ENCODE assay signal across 12 cellular contexts in genomic region chr4:143357161-143357845, GRCh38. TPM values are rescaled to one million over a fixed set of nuclear protein-coding genes. Genes with fewer than 3 reads are reported as not detected.
DNase-seq lines count a peak whose midpoint lies in the region; ATAC-seq and TF ChIP-seq lines count a peak whose summit lies in the region.
"Had no signal": no experiment of that assay in that cellular context is flagged by ENCODE, and none has a peak within 500 bp of the region (broad histone marks: within the 10 kb centered on the region; RNA-seq: fewer than 3 reads in every experiment).

No MANE protein-coding gene starts in this region.

- H3K4me2 ChIP-seq in MM.1S (ENCODE audit: low read depth, low read length), result peak overlapping the region; percentile 79

- WGBS in endodermal cell (ENCODE audit: insufficient coverage in 1 of 2, insufficient read length in 1 of 2), 2 experiments, result 78% methylated on average over 1 of the region's 1 CpG; no CpG with 5 or more reads in 1 of the 2 experiments

- H3K4me1 ChIP-seq in MM.1S (ENCODE audit: low read length), result peaks cover 58% of the 10 kb centered on the region
- peaks cover 4% of the 10 kb centered on the region for H3K4me1 ChIP-seq in endodermal cell (ENCODE audit: control insufficient read depth, insufficient read depth, low read length)

- no peak for TF ChIP-seq CTCF in MM.1S (IDR thresholded peaks at IDR 0.05; ENCODE audit: low read length)
- no peak for TF ChIP-seq CTCF in endodermal cell (conservative IDR thresholded peaks at IDR 0.05)

- H3K27ac Mint-ChIP-seq in endodermal cell, result peak overlapping the region; percentile 31
- H3K27ac Mint-ChIP-seq: activated CD8-positive, alpha-beta memory T cell treated with anti-CD3 and anti-CD28 coated beads, Interleukin-2, amount 10 ng/mL, durations not matched to agents 7 days and 5 days had no signal

- H3K4me3 ChIP-seq in MM.1S (ENCODE audit: low read length), result peak overlapping the region; percentile 41; the same call in 1 of the 2 replicates
- no peak overlapping the region for H3K4me3 ChIP-seq in endodermal cell (ENCODE audit: low read length)
- H3K4me3 ChIP-seq in skin epidermis, result no peak overlapping the region

- no peak overlapping the region for H2AFZ ChIP-seq in MM.1S (ENCODE audit: low read length)

- H3K9me2 ChIP-seq in MM.1S (replicated peaks; ENCODE audit: insufficient read depth, low read length), result no peaks in the 10 kb centered on the region

- peak overlapping the region; percentile 86 for H3K9ac ChIP-seq in MM.1S (ENCODE audit: low read length)
- no peak overlapping the region for H3K9ac ChIP-seq in endodermal cell (ENCODE audit: extremely low read depth, low read length, poor library complexity, severe bottlenecking)

- H3K36me3 Mint-ChIP-seq in endodermal cell (ENCODE audit: low read depth), result no peaks in the 10 kb centered on the region

- H3K36me3 ChIP-seq in MM.1S (replicated peaks; ENCODE audit: insufficient read depth, low read length) (no peaks in the 10 kb centered on the region), endodermal cell (ENCODE audit: control insufficient read depth, insufficient read depth, low read length) (no peaks in the 10 kb centered on the region)

- H3K4me3 Mint-ChIP-seq in endodermal cell, result no peak overlapping the region
- H3K4me3 Mint-ChIP-seq: activated CD8-positive, alpha-beta memory T cell treated with anti-CD3 and anti-CD28 coated beads, Interleukin-2, amount 10 ng/mL, durations not matched to agents 7 days and 5 days had no signal

- H3K27me3 ChIP-seq in MM.1S (replicated peaks; ENCODE audit: insufficient read depth, low read length), result no peaks in the 10 kb centered on the region
- no peaks in the 10 kb centered on the region for H3K27me3 ChIP-seq in endodermal cell (ENCODE audit: control insufficient read depth, insufficient read depth, low read length, poor library complexity, severe bottlenecking)

- DNase-seq in MM.1S (peak; percentile 86), endodermal cell (no peak), NCI-H2029 treated with DMSO at 0.1 percent for 48 hours (lab: John Stamatoyannopoulos, UW) (no peak)
- DNase-seq: activated CD8-positive, alpha-beta memory T cell treated with anti-CD3 and anti-CD28 coated beads, Interleukin-2, amount 10 ng/mL, durations not matched to agents 7 days and 5 days; GOT3; left cardiac atrium; right cardiac atrium had no signal

- no peaks in the 10 kb centered on the region for H3K9me3 Mint-ChIP-seq in endodermal cell

- ATAC-seq in GM18867 (IDR thresholded peaks at IDR 0.05; ENCODE audit: unreplicated experiment) (peak; percentile 42), HG02610 (IDR thresholded peaks at IDR 0.05; ENCODE audit: unreplicated experiment) (no peak), HG02840 (IDR thresholded peaks at IDR 0.05; ENCODE audit: low FRiP score, unreplicated experiment) (no peak), GM19463 (IDR thresholded peaks at IDR 0.05; ENCODE audit: unreplicated experiment) (no peak)
- ATAC-seq: activated CD8-positive, alpha-beta memory T cell treated with anti-CD3 and anti-CD28 coated beads, Interleukin-2, amount 10 ng/mL, durations not matched to agents 7 days and 5 days had no signal

- H3F3A ChIP-seq in MM.1S (ENCODE audit: insufficient read depth, low read length), result peaks cover 76% of the 10 kb centered on the region

- no peaks in the 10 kb centered on the region for H4K20me1 ChIP-seq in MM.1S (ENCODE audit: insufficient read depth, low read length)

- H3K27ac ChIP-seq in MM.1S (ENCODE audit: low read length) (peak overlapping the region; percentile 98), endodermal cell (ENCODE audit: low read depth, low read length) (no peak overlapping the region), skin epidermis (peak overlapping the region in 12 of 21 experiments; percentile 13 to 78 (median 28))

- H3K4me1 Mint-ChIP-seq in endodermal cell, result peaks cover 47% of the 10 kb centered on the region

- H3K79me2 ChIP-seq in MM.1S (ENCODE audit: low read length), result peaks cover 42% of the 10 kb centered on the region

- H3K9me3 ChIP-seq in MM.1S (replicated peaks; ENCODE audit: insufficient read depth, low read length) (no peaks in the 10 kb centered on the region), endodermal cell (ENCODE audit: control insufficient read depth, low read length) (no peaks in the 10 kb centered on the region)

- H3K27me3 Mint-ChIP-seq in endodermal cell (ENCODE audit: insufficient read depth), result no peaks in the 10 kb centered on the region

RNA-seq across cellular contexts. Expression of gene GAB1, which starts 20.6 kb away (rescaled TPM):
- 10 to 100 TPM; 28.3 to 33.3 TPM for total RNA-seq in endodermal cell
- polyA plus RNA-seq in endodermal cell (2013, experiment 1 of 2), result 21.4 TPM
- polyA plus RNA-seq in endodermal cell (2013, experiment 2 of 2), result 21.2 TPM
